Comparison of ENCODE assay signal across 11 cellular contexts in the genomic region with DNA sequence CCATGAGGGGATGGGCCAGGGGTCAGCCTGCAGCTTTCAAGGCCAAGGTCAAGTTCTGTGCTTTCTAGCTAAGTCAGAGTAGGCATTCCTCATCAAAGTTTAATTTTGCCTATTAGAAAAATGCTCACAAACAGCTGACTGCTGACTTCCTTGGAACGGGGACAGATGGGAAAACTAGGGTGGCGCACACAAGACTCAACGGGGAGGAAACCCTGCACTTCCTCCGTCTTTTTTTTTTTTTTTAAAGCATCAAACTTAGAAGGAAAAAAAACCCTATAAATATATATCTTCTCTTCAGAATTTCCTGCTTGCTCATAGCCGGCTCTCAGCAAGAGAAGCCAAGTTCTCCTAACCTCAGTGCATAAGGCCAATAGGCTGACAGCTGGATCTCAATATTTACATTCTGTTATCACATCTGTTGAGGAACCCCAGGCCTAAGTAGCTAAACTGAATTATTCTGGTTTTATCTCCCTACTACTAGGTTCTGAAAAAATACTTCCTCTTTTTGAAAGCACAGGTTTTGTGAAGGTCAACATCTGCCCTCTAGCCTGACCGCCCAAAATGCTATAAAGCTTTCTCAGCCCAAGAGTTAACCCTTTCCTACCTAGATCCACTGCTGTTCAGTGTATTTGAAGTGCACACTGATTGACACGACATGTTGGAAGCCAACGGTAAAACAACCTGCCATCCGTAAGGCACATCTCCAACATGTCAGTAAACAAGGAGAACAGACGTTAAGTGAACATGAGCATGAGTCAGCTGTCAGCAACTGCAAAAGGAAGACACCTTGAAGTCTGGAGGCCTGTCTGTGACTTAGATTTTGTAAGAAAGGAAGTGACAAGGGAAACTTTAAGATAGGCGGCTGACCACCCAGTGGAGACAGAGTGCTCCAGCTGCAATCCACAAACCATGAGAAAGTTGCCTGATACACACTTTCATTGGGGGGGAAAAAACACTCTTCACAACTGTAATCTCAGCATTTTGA.
A peak's percentile ranks its signal among the peaks of the same experiment; 100 is the strongest.
DNase-seq lines count a peak whose midpoint lies in the region; ATAC-seq and TF ChIP-seq lines count a peak whose summit lies in the region.
"Had no signal": no experiment of that assay in that cellular context is flagged by ENCODE, and none has a peak within 500 bp of the region (broad histone marks: within the 10 kb centered on the region; RNA-seq: fewer than 3 reads in every experiment).

No MANE protein-coding gene starts in this region.

- TF ChIP-seq POLR2A in upper lobe of left lung (IDR thresholded peaks at IDR 0.05): no peak

- H3K4me1 ChIP-seq in upper lobe of left lung: peaks cover 0 to 18% (median 15%) of the 10 kb centered on the region in 4 donors

- no peaks in the 10 kb centered on the region for H3K36me3 ChIP-seq in upper lobe of left lung

- H3K9me3 Mint-ChIP-seq in naive B cell: peaks cover 0 to 5% (median 0%) of the 10 kb centered on the region in 7 donors

- peak overlapping the region in 5 of 8 donors; percentile 6 to 57 (median 37) for H3K4me3 Mint-ChIP-seq in naive B cell

- peak overlapping the region in 4 of 6 donors; percentile 0 to 70 (median 46) for H3K27ac Mint-ChIP-seq in naive B cell

- DNase-seq in NCI-H82 (lab: John Stamatoyannopoulos, UW) (peak; percentile 18), NCI-H82 treated with DMSO at 0.1 percent for 48 hours (lab: John Stamatoyannopoulos, UW; ENCODE audit: unreplicated experiment) (no peak), SK-N-DZ (ENCODE audit: low spot score) (peak; percentile 77), naive B cell (peak; percentile 26), NK-92 (lab: John Stamatoyannopoulos, UW; ENCODE audit: unreplicated experiment) (no peak), NCI-H345 (lab: John Stamatoyannopoulos, UW) (no peak), upper lobe of left lung (no peak)
- DNase-seq: activated CD4-positive, alpha-beta T cell treated with anti-CD3 and anti-CD28 coated beads, Interleukin-2, amount 50 U/mL, for 4 hours; effector CD8-positive, alpha-beta T cell; NCI-H187 treated with DMSO at 0.1 percent for 48 hours had no signal

- no peak overlapping the region for H3K4me3 ChIP-seq in upper lobe of left lung

- TF ChIP-seq CTCF in upper lobe of left lung (IDR thresholded peaks at IDR 0.05): no peak

- H3K36me3 Mint-ChIP-seq in naive B cell: peaks cover 0 to 8% of the 10 kb centered on the region in 2 donors

- WGBS in upper lobe of left lung, 2 donors: 22 to 29% methylated on average over 11 of the region's 11 CpGs

- H3K9me3 ChIP-seq in upper lobe of left lung: no peaks in the 10 kb centered on the region

- no peaks in the 10 kb centered on the region for H3K27me3 ChIP-seq in upper lobe of left lung

- peak overlapping the region in 1 of 4 donors; percentile 2 for H3K27ac ChIP-seq in upper lobe of left lung

- peaks cover 18 to 20% (median 18%) of the 10 kb centered on the region in 3 donors for H3K4me1 Mint-ChIP-seq in naive B cell

- ATAC-seq in HG02973 (IDR thresholded peaks at IDR 0.05; ENCODE audit: unreplicated experiment) (peak; percentile 50), naive B cell (ENCODE audit: low read depth in 2 of 2) (peak; percentile 85 to 86), upper lobe of left lung (ENCODE audit: low FRiP score in 2 of 2) (no peak)

- H3K27me3 Mint-ChIP-seq in naive B cell: peaks cover 5 to 10% (median 8%) of the 10 kb centered on the region in 3 donors

- TF ChIP-seq EP300 in upper lobe of left lung (IDR thresholded peaks at IDR 0.05): no peak

Comparison
In these comparisons a context has a peak if more than half of its experiments do, and no peak if none do; other contexts are left out.
1. DNase-seq: peak in NCI-H82 (single experiment), SK-N-DZ (single experiment) and naive B cell (single experiment); none in NCI-H82 treated with DMSO at 0.1 percent for 48 hours (single experiment), NK-92 (single experiment), NCI-H345 (single experiment) and upper lobe of left lung (0 of 2).
2. ATAC-seq: peak in HG02973 (single experiment) and naive B cell (2 of 2); none in upper lobe of left lung (0 of 2).